1 cellular context compared by ENCODE assay signal in the genomic region with DNA sequence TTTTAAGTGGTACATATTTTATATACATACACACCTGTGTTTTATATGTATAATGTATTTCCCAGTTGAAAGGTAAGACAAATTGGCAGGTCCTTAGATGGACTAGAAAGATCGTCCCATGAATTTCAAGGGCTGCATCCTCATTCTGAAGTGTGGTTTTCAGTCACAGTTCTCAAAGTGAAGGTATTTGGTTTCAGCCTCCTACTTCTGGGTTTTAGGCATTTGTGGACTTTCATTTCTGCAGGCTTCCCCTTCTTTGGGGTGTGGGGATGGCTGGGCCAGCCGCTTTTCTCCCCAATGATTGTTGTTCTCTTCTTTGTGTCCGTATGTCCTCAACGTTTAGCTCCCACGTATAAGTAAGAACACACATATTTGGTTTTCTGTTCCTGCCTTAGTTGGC.
TF ChIP-seq lines count a peak whose summit lies in the region.

No MANE protein-coding gene starts in this region.

TF ChIP-seq in SK-N-SH, 30 proteins besides CTCF, POLR2A, EP300 and RAD21:
- TF ChIP-seq NFIC (IDR thresholded peaks at IDR 0.05; ENCODE audit: borderline replicate concordance) (no peak), ELF1 (IDR thresholded peaks at IDR 0.05) (no peak), GABPA (IDR thresholded peaks at IDR 0.05; ENCODE audit: low read depth) (no peak), FOXM1 (IDR thresholded peaks at IDR 0.05; ENCODE audit: low read depth) (no peak), EZH2phosphoT487 (IDR thresholded peaks at IDR 0.05; ENCODE audit: borderline replicate concordance, low read depth) (no peak), PBX3 (IDR thresholded peaks at IDR 0.05) (no peak), RCOR1 (IDR thresholded peaks at IDR 0.05; ENCODE audit: low read length) (no peak), TCF12 (IDR thresholded peaks at IDR 0.05) (no peak), FOSL2 (IDR thresholded peaks at IDR 0.05; ENCODE audit: borderline replicate concordance, low read depth) (no peak), RFX5 (IDR thresholded peaks at IDR 0.05; ENCODE audit: low read length) (no peak)
- TF ChIP-seq, protein P1, sequence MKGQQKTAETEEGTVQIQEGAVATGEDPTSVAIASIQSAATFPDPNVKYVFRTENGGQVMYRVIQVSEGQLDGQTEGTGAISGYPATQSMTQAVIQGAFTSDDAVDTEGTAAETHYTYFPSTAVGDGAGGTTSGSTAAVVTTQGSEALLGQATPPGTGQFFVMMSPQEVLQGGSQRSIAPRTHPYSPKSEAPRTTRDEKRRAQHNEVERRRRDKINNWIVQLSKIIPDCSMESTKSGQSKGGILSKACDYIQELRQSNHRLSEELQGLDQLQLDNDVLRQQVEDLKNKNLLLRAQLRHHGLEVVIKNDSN (IDR thresholded peaks at IDR 0.05; ENCODE audit: borderline replicate concordance, low read depth): no peak
